Comparison of ENCODE assay signal across 1 cellular context in the genomic region with DNA sequence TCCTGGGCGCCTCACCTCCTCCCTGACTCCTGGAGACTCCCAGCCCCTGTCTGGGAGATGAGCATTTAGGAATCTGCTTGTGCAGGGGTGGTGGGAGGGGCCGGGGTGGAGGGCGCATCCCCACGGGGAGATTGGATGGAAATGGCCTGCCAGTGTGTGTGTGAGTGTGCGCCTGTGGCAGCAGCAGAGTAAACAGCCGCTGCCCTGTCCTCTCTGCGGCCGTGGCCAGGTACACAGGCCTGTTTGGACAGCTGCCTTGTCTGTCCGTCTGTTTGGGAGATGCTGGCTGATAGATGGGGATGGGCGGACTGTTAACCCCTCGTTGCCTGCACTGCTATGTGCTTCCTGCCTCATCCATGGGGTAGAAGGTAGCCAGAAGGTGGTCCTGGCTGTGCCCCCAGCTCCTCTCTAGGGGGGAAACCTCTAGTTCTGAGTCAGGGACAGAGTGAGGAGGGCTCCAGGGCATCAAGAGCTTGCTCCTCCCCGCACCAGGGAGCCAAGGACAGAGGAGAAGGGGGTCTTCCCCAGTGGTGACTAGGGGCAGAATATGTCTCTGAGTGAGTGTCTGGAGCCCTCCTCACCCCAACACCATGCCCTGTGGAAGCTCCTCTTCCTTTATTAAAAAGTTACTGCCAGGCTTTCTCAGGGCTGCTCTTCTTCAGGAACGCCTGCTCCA.
TF ChIP-seq lines count a peak whose summit lies in the region.

No MANE protein-coding gene starts in this region.

TF ChIP-seq in WTC11, 78 proteins besides CTCF, POLR2A, EP300 and RAD21 (continued from another document):
- TF ChIP-seq USF1 (CRISPR knock-in tag; IDR thresholded peaks at IDR 0.05), result no peak
